ENCODE assay signal across 17 cellular contexts in genomic region chr3:180403156-180403555, GRCh38.
"Had no signal": no experiment of that assay in that cellular context is flagged by ENCODE, and none has a peak within 500 bp of the region (broad histone marks: within the 10 kb centered on the region; RNA-seq: fewer than 3 reads in every experiment).

No MANE protein-coding gene starts in this region.

- H3K36me3 ChIP-seq: heart left ventricle, neutrophil, stomach, thoracic aorta had no signal

- H3K4me3 ChIP-seq: heart left ventricle, stomach, thoracic aorta had no signal

- DNase-seq: effector memory CD8-positive, alpha-beta T cell; erythroblast; heart left ventricle; hippocampal formation; kidney glomerular epithelial cell; naive thymus-derived CD4-positive, alpha-beta T cell; stimulated activated CD4-positive, alpha-beta T cell treated with anti-CD3 and anti-CD28 coated beads, Interleukin-2, amount 100 ng/mL, for 24 hours; stimulated activated CD4-positive, alpha-beta T cell treated with anti-CD3 and anti-CD28 coated beads, Interleukin-4, amount 100 ng/mL, for 4 hours; stimulated activated naive CD4-positive, alpha-beta T cell; stomach; substantia nigra; trophoblast cell had no signal

- H3K27me3 ChIP-seq: heart left ventricle, neutrophil, stomach had no signal

- ATAC-seq: effector memory CD8-positive, alpha-beta T cell; heart left ventricle; naive thymus-derived CD4-positive, alpha-beta T cell; sciatic nerve had no signal

- FAIRE-seq: colon, frontal cortex had no signal

- H3K4me1 ChIP-seq: heart left ventricle, stomach had no signal

- H3K27ac ChIP-seq: heart left ventricle, neutrophil, stomach, thoracic aorta had no signal

- H3K9me3 ChIP-seq: heart left ventricle, neutrophil, stomach, thoracic aorta had no signal
